In genomic region chr1:11486610-11487009, GRCh38 we compare ENCODE assay signal across 14 cellular contexts. TPM values are rescaled to one million over a fixed set of nuclear protein-coding genes. Genes with fewer than 3 reads are reported as not detected.
A peak's percentile ranks its signal among the peaks of the same experiment; 100 is the strongest.
DNase-seq lines count a peak whose midpoint lies in the region; ATAC-seq and TF ChIP-seq lines count a peak whose summit lies in the region.
"Had no signal": no experiment of that assay in that cellular context is flagged by ENCODE, and none has a peak within 500 bp of the region (broad histone marks: within the 10 kb centered on the region; RNA-seq: fewer than 3 reads in every experiment).

No MANE protein-coding gene starts in this region.

- H3K4me1 Mint-ChIP-seq in activated naive CD8-positive, alpha-beta T cell (ENCODE audit: low read depth) = no peaks in the 10 kb centered on the region
- H3K4me1 Mint-ChIP-seq in activated naive CD8-positive, alpha-beta T cell treated with anti-CD3 and anti-CD28 coated beads, Interleukin-2, amount 50 U/mL, for 24 hours = no peaks in the 10 kb centered on the region
- peaks cover 55% of the 10 kb centered on the region for H3K4me1 Mint-ChIP-seq in glutamatergic neuron (ENCODE audit: low read depth, unreplicated experiment)
- no peaks in the 10 kb centered on the region for H3K4me1 Mint-ChIP-seq in activated T-cell treated with anti-CD3 and anti-CD28 coated beads, Interleukin-2, amount 50 U/mL, for 4 hours (ENCODE audit: low read depth)
- H3K4me1 Mint-ChIP-seq: B cell; CD8-positive, alpha-beta memory T cell had no signal

- no peak overlapping the region for H3K4me3 Mint-ChIP-seq in activated naive CD8-positive, alpha-beta T cell
- H3K4me3 Mint-ChIP-seq in activated naive CD8-positive, alpha-beta T cell treated with anti-CD3 and anti-CD28 coated beads, Interleukin-2, amount 50 U/mL, for 24 hours = no peak overlapping the region
- H3K4me3 Mint-ChIP-seq in glutamatergic neuron (ENCODE audit: unreplicated experiment) = peak overlapping the region; percentile 74
- H3K4me3 Mint-ChIP-seq in activated T-cell treated with anti-CD3 and anti-CD28 coated beads, Interleukin-2, amount 50 U/mL, for 4 hours = no peak overlapping the region
- H3K4me3 Mint-ChIP-seq: B cell; CD4-positive, CD25-positive, alpha-beta regulatory T cell; CD8-positive, alpha-beta memory T cell had no signal

- H3K36me3 Mint-ChIP-seq in activated naive CD8-positive, alpha-beta T cell = no peaks in the 10 kb centered on the region
- H3K36me3 Mint-ChIP-seq in activated naive CD8-positive, alpha-beta T cell treated with anti-CD3 and anti-CD28 coated beads, Interleukin-2, amount 50 U/mL, for 24 hours (ENCODE audit: low read depth) = no peaks in the 10 kb centered on the region
- H3K36me3 Mint-ChIP-seq in glutamatergic neuron (ENCODE audit: unreplicated experiment) = no peaks in the 10 kb centered on the region
- H3K36me3 Mint-ChIP-seq in activated T-cell treated with anti-CD3 and anti-CD28 coated beads, Interleukin-2, amount 50 U/mL, for 4 hours (ENCODE audit: insufficient read depth) = no peaks in the 10 kb centered on the region
- H3K36me3 Mint-ChIP-seq: CD4-positive, CD25-positive, alpha-beta regulatory T cell; CD8-positive, alpha-beta memory T cell had no signal

- peaks cover 10% of the 10 kb centered on the region for H3K27me3 Mint-ChIP-seq in activated naive CD8-positive, alpha-beta T cell
- peaks cover 26% of the 10 kb centered on the region for H3K27me3 Mint-ChIP-seq in activated naive CD8-positive, alpha-beta T cell treated with anti-CD3 and anti-CD28 coated beads, Interleukin-2, amount 50 U/mL, for 24 hours
- peaks cover 5% of the 10 kb centered on the region for H3K27me3 Mint-ChIP-seq in glutamatergic neuron (ENCODE audit: unreplicated experiment)
- H3K27me3 Mint-ChIP-seq in activated T-cell treated with anti-CD3 and anti-CD28 coated beads, Interleukin-2, amount 50 U/mL, for 4 hours (ENCODE audit: low read depth) = peaks cover 26% of the 10 kb centered on the region

- intact Hi-C loops in sciatic nerve (cut with DNase I) = no loop called here

- TF ChIP-seq CTCF in glutamatergic neuron (IDR thresholded peaks at IDR 0.05; ENCODE audit: partially characterized antibody, unreplicated experiment) = no peak

- no peak for DNase-seq in activated naive CD8-positive, alpha-beta T cell treated with anti-CD3 and anti-CD28 coated beads, Interleukin-2, amount 50 U/mL, for 24 hours
- DNase-seq in glutamatergic neuron = no peak
- DNase-seq in sciatic nerve (ENCODE audit: low spot score) = peak; percentile 33
- no peak for DNase-seq in kidney tubule cell (ENCODE audit: low spot score)
- DNase-seq in NCI-H1930 (lab: John Stamatoyannopoulos, UW) = no peak
- no peak for DNase-seq in activated T-cell treated with anti-CD3 and anti-CD28 coated beads, Interleukin-2, amount 50 U/mL, for 4 hours
- DNase-seq: 8988T; CD4-positive, CD25-positive, alpha-beta regulatory T cell; CD8-positive, alpha-beta memory T cell; COR-L47; GDM1; GM23248 had no signal

- H3K9me3 Mint-ChIP-seq in activated naive CD8-positive, alpha-beta T cell (ENCODE audit: low read depth) = no peaks in the 10 kb centered on the region
- no peaks in the 10 kb centered on the region for H3K9me3 Mint-ChIP-seq in activated naive CD8-positive, alpha-beta T cell treated with anti-CD3 and anti-CD28 coated beads, Interleukin-2, amount 50 U/mL, for 24 hours
- H3K9me3 Mint-ChIP-seq in glutamatergic neuron (ENCODE audit: unreplicated experiment) = peaks cover 3% of the 10 kb centered on the region
- no peaks in the 10 kb centered on the region for H3K9me3 Mint-ChIP-seq in activated T-cell treated with anti-CD3 and anti-CD28 coated beads, Interleukin-2, amount 50 U/mL, for 4 hours
- H3K9me3 Mint-ChIP-seq: CD4-positive, CD25-positive, alpha-beta regulatory T cell had no signal

- ATAC-seq in activated naive CD8-positive, alpha-beta T cell treated with anti-CD3 and anti-CD28 coated beads, Interleukin-2, amount 50 U/mL, for 24 hours = no peak
- no peak for ATAC-seq in sciatic nerve
- ATAC-seq in activated T-cell treated with anti-CD3 and anti-CD28 coated beads, Interleukin-2, amount 50 U/mL, for 4 hours = no peak

- H3K27ac Mint-ChIP-seq in activated naive CD8-positive, alpha-beta T cell = peak overlapping the region; percentile 41
- no peak overlapping the region for H3K27ac Mint-ChIP-seq in activated naive CD8-positive, alpha-beta T cell treated with anti-CD3 and anti-CD28 coated beads, Interleukin-2, amount 50 U/mL, for 24 hours
- H3K27ac Mint-ChIP-seq in glutamatergic neuron (ENCODE audit: unreplicated experiment) = peak overlapping the region; percentile 40
- H3K27ac Mint-ChIP-seq: B cell; CD4-positive, CD25-positive, alpha-beta regulatory T cell had no signal

RNA-seq across cellular contexts. Expression of gene DISP3, which starts 7.7 kb away (rescaled TPM):
- 179 TPM for total RNA-seq in glutamatergic neuron (ENCODE audit: unreplicated experiment)
- 0.18 TPM for total RNA-seq in sciatic nerve
- under 1 TPM; 0.23 to 0.57 (median 0.29) TPM for total RNA-seq in activated T-cell treated with anti-CD3 and anti-CD28 coated beads, Interleukin-2, amount 50 U/mL, for 4 hours
- total RNA-seq: GM23248 had no signal

Comparison
In these comparisons a context has a peak if more than half of its experiments do, and no peak if none do; other contexts are left out.
1. RNA of gene DISP3, which starts 7.7 kb away (total RNA-seq): 179 TPM in glutamatergic neuron (single experiment); 0.23 to 0.57 TPM in activated T-cell treated with anti-CD3 and anti-CD28 coated beads, Interleukin-2, amount 50 U/mL, for 4 hours and 0.18 TPM in sciatic nerve (single experiment); every median in the first group is over 100 times any median in the second.